ENCODE assay signal across 8 cellular contexts in the genomic region with DNA sequence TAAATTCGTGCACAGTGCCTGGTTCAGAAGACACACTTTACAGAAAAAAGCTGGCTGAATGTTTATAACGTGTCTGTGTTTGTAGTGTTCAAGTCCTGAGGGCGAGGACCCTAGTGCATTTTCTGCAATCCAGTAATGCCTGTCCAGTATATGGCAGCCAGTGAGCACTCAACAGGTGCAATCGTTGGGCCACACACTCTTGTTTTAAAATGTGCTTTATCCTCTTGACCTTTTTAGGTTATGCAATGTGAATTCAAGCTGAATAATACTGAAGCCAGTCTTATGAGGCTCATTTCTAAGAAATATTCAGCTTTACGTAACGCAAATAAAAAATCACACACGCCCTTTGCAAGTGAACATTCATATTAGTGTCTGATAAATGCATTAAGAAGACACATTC. TPM values are rescaled to one million over a fixed set of nuclear protein-coding genes. Genes with fewer than 3 reads are reported as not detected.
DNase-seq lines count a peak whose midpoint lies in the region; ATAC-seq, FAIRE-seq and TF ChIP-seq lines count a peak whose summit lies in the region.

No MANE protein-coding gene starts in this region.

- peaks cover 7% of the 10 kb centered on the region; the same call in 2 of the 3 replicates for H3K79me2 ChIP-seq in K562 (ENCODE audit: control insufficient read depth, insufficient read depth, low read length)

- intact Hi-C loops in Right ventricle myocardium superior (cut with DNase I): no loop called here
- intact Hi-C loops in K562 (cut with micrococcal nuclease): no loop called here
- intact Hi-C loops in vagina (cut with DNase I): loop anchor here (2.0 to 10.0 kb wide), 2 partner anchors 49 to 109 kb away; a partner anchor contains a TSS

- no TSS peak for BruUV-seq in K562 (replicated peaks; lab: Mats Ljungman, UMichigan)

- H3K9ac ChIP-seq in K562 (ENCODE audit: insufficient read depth in 1 of 2, low read depth in 2 of 2, low read length in 2 of 2): peak overlapping the region in 1 of 2 experiments; percentile 43; a peak in 2 of 4 replicates

- CTCF ChIA-PET in K562 (lab: Yijun Ruan, JAX; ENCODE audit: low intra/inter-chr PET ratio): interaction anchor here (0.6 kb wide), 1 partner anchor 428 kb away, joined by 3 read pairs; no protein-coding TSS in a partner anchor

- POLR2A ChIA-PET in K562 (lab: Yijun Ruan, JAX): interaction anchor here (0.6 to 2.4 kb wide), 3 partner anchors 11 to 664 kb away, joined by 3 to 13 read pairs (median 11); no protein-coding TSS in a partner anchor

- FAIRE-seq in K562 (lab: Jason Lieb, UNC): no peak

- H4K20me1 ChIP-seq in K562 (replicated peaks; ENCODE audit: control insufficient read depth, insufficient read depth, low read length): no peaks in the 10 kb centered on the region

- in situ Hi-C loops in K562 (cut with MboI): no loop called here

- ATAC-seq in Right ventricle myocardium superior (ENCODE audit: poor library complexity) (no peak), K562 (no peak), GM18502 (IDR thresholded peaks at IDR 0.05; ENCODE audit: poor library complexity, unreplicated experiment) (no peak), GM18870 (IDR thresholded peaks at IDR 0.05; ENCODE audit: unreplicated experiment) (no peak), GM19455 (IDR thresholded peaks at IDR 0.05; ENCODE audit: unreplicated experiment) (no peak)

- TF ChIP-seq RAD21 in K562 (CRISPR knock-in tag; conservative IDR thresholded peaks at IDR 0.05 in 1 of 2, IDR thresholded peaks at IDR 0.05 in 1 of 2): no peak

- TF ChIP-seq CTCF in right atrium auricular region (IDR thresholded peaks at IDR 0.05): no peak
- TF ChIP-seq CTCF in K562 (IDR thresholded peaks at IDR 0.05 in 2 of 3, conservative IDR thresholded peaks at IDR 0.05 in 1 of 3; ENCODE audit: insufficient read depth in 2 of 3, low read depth in 1 of 3, low read length in 3 of 3): no peak
- no peak for TF ChIP-seq CTCF in vagina (IDR thresholded peaks at IDR 0.05)

- peaks cover 0 to 17% of the 10 kb centered on the region in 2 donors for H3K4me1 ChIP-seq in right atrium auricular region
- H3K4me1 ChIP-seq in K562 (replicated peaks in 1 of 2; ENCODE audit: control insufficient read depth in 2 of 2, insufficient read depth in 2 of 2, low read length in 2 of 2): peaks cover 5 to 16% of the 10 kb centered on the region in 2 experiments; a peak in 4 of 5 replicates
- peaks cover 14% of the 10 kb centered on the region for H3K4me1 ChIP-seq in mononuclear cell (ENCODE audit: insufficient read depth, low read length)
- H3K4me1 ChIP-seq in vagina: peaks cover 16% of the 10 kb centered on the region

- 18% methylated on average over 7 of the region's 7 CpGs for WGBS in K562 (ENCODE audit: insufficient coverage, low coverage, missing lambda C conversion rate)

- H3K27me3 ChIP-seq in right atrium auricular region: no peaks in the 10 kb centered on the region
- H3K27me3 ChIP-seq in K562 (ENCODE audit: control insufficient read depth in 2 of 2, insufficient read depth in 2 of 2, low read length in 2 of 2): no peaks in the 10 kb centered on the region
- no peaks in the 10 kb centered on the region for H3K27me3 ChIP-seq in mononuclear cell (ENCODE audit: insufficient read depth, low read length)
- no peaks in the 10 kb centered on the region for H3K27me3 ChIP-seq in vagina

- H2AFZ ChIP-seq in K562 (ENCODE audit: low read depth, low read length): peak overlapping the region; percentile 86

- H3K4me2 ChIP-seq in K562 (ENCODE audit: insufficient read depth, low read length): peak overlapping the region; percentile 81

- TF ChIP-seq EP300 in K562 (IDR thresholded peaks at IDR 0.05; ENCODE audit: low read length): no peak

- TF ChIP-seq POLR2A in K562 (conservative IDR thresholded peaks at IDR 0.05) (no peak), vagina (IDR thresholded peaks at IDR 0.05) (no peak)

- H3K4me3 ChIP-seq in right atrium auricular region (peak overlapping the region; percentile 85 to 89), K562 (peak overlapping the region; percentile 76), mononuclear cell (ENCODE audit: low read length) (peak overlapping the region; percentile 70), vagina (peak overlapping the region; percentile 85 to 95)

- H3K36me3 ChIP-seq in right atrium auricular region (no peaks in the 10 kb centered on the region), K562 (ENCODE audit: control insufficient read depth, insufficient read depth, low read length) (no peaks in the 10 kb centered on the region), vagina (no peaks in the 10 kb centered on the region)

- no peaks in the 10 kb centered on the region for H3K9me3 ChIP-seq in right atrium auricular region
- H3K9me3 ChIP-seq in K562 (replicated peaks; ENCODE audit: control insufficient read depth, insufficient read depth, low read depth, low read length): no peaks in the 10 kb centered on the region
- no peaks in the 10 kb centered on the region for H3K9me3 ChIP-seq in mononuclear cell (ENCODE audit: low read depth, low read length)
- H3K9me3 ChIP-seq in vagina: no peaks in the 10 kb centered on the region

- H3K27ac ChIP-seq in right atrium auricular region: peak overlapping the region; percentile 93 to 95
- H3K27ac ChIP-seq in K562 (ENCODE audit: extremely low read depth, low read depth, low read length): no peak overlapping the region
- peak overlapping the region; percentile 94 for H3K27ac ChIP-seq in vagina

- no peak for DNase-seq in right atrium auricular region (ENCODE audit: low spot score)
- no peak for DNase-seq in Right ventricle myocardium superior
- no peak for DNase-seq in K562 (ENCODE audit: extremely low read depth in 1 of 4, low spot score in 3 of 4)
- no peak for DNase-seq in vagina (ENCODE audit: extremely low spot score in 2 of 2)

- H3K9me1 ChIP-seq in K562 (ENCODE audit: control insufficient read depth, insufficient read depth, low read length): no peaks in the 10 kb centered on the region

TF ChIP-seq in K562, 482 proteins besides CTCF, POLR2A, EP300 and RAD21:
- peak; percentile 44 for TF ChIP-seq CEBPB (tag; IDR thresholded peaks at IDR 0.05)
- TF ChIP-seq ZFX (CRISPR knock-in tag; IDR thresholded peaks at IDR 0.05): 0 out of 2 replicates have a peak, but pooled peaks have one; percentile 9
- TF ChIP-seq, protein P1, sequence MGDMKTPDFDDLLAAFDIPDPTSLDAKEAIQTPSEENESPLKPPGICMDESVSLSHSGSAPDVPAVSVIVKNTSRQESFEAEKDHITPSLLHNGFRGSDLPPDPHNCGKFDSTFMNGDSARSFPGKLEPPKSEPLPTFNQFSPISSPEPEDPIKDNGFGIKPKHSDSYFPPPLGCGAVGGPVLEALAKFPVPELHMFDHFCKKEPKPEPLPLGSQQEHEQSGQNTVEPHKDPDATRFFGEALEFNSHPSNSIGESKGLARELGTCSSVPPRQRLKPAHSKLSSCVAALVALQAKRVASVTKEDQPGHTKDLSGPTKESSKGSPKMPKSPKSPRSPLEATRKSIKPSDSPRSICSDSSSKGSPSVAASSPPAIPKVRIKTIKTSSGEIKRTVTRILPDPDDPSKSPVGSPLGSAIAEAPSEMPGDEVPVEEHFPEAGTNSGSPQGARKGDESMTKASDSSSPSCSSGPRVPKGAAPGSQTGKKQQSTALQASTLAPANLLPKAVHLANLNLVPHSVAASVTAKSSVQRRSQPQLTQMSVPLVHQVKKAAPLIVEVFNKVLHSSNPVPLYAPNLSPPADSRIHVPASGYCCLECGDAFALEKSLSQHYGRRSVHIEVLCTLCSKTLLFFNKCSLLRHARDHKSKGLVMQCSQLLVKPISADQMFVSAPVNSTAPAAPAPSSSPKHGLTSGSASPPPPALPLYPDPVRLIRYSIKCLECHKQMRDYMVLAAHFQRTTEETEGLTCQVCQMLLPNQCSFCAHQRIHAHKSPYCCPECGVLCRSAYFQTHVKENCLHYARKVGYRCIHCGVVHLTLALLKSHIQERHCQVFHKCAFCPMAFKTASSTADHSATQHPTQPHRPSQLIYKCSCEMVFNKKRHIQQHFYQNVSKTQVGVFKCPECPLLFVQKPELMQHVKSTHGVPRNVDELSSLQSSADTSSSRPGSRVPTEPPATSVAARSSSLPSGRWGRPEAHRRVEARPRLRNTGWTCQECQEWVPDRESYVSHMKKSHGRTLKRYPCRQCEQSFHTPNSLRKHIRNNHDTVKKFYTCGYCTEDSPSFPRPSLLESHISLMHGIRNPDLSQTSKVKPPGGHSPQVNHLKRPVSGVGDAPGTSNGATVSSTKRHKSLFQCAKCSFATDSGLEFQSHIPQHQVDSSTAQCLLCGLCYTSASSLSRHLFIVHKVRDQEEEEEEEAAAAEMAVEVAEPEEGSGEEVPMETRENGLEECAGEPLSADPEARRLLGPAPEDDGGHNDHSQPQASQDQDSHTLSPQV (IDR thresholded peaks at IDR 0.05): no peak
TF ChIP-seq in K562: peak in this region for 2.

RNA-seq across cellular contexts. Expression of a gene that starts 0.8 kb away (rescaled TPM):
- total RNA-seq in right atrium auricular region (10 to 100 TPM; 17.4 to 65.4 TPM), Right ventricle myocardium superior (17.7 TPM), K562 (2014; rRNA removed) (8.8 and 10.0 TPM in 2 replicates), K562 (2014; rRNA removed; fragmentation: Illumina TruSeq; extraction: Trizol) (6.4 and 7.8 TPM in 2 replicates), K562 (2015; rRNA removed; fragmentation: Illumina TruSeq; extraction: Trizol) (1.4 and 1.6 TPM in 2 replicates), K562 (2021) (5.0 and 7.7 TPM in 2 replicates), mononuclear cell (40.7 TPM), vagina (44.2 TPM)
- 10.7 and 25.4 TPM in 2 replicates for total RNA-seq in K562 (2011; cell fraction: chromatin; rRNA removed; ENCODE audit: low replicate concordance)
- 8.7 and 10.9 TPM in 2 replicates for total RNA-seq in K562 (2011; cell fraction: nucleolus; rRNA removed)
- 20.8 and 31.9 TPM in 2 replicates for total RNA-seq in K562 (2011; cell fraction: nucleoplasm; rRNA removed)
- polyA plus RNA-seq in K562 (2011; rRNA removed) (9.2 and 14.8 TPM in 2 replicates), K562 (2014; fragmentation: Illumina TruSeq; extraction: Trizol) (5.3 TPM in 2 replicates), K562 (2014; fragmentation: Nextera tagmentation; extraction: Ambion mirVana) (1 to 10 TPM in 1 of 2 experiments, under 1 TPM in 1; 0.94 to 1.0 TPM), K562 (2014; rRNA removed) (6.5 and 8.0 TPM in 2 replicates)
- 5.6 and 7.0 TPM in 2 replicates for polyA plus RNA-seq in K562 (2011; cell fraction: cytosol; rRNA removed)
- 23.8 and 26.1 TPM in 2 replicates for polyA plus RNA-seq in K562 (2011; cell fraction: nucleus; rRNA removed)
- polyA plus RNA-seq in K562 (2012): 3.4 and 5.4 TPM in 2 replicates
- polyA minus RNA-seq in K562 (2011; rRNA and poly(A)+ RNA removed): 9.0 and 14.6 TPM in 2 replicates
- 1.7 and 6.6 TPM in 2 replicates for polyA minus RNA-seq in K562 (2011; cell fraction: cytosol; rRNA and poly(A)+ RNA removed)
- polyA minus RNA-seq in K562 (2011; cell fraction: nucleus; rRNA and poly(A)+ RNA removed): 7.0 and 9.3 TPM in 2 replicates
